Comparison of ENCODE assay signal across 8 cellular contexts in genomic region chr7:152771335-152771734, GRCh38. TPM values are rescaled to one million over a fixed set of nuclear protein-coding genes. Genes with fewer than 3 reads are reported as not detected.
DNase-seq lines count a peak whose midpoint lies in the region; ATAC-seq, FAIRE-seq and TF ChIP-seq lines count a peak whose summit lies in the region.
"Not testable (repeated sequence)": the region's sequence is repeated elsewhere in the genome, so short reads cannot be mapped to it uniquely, and the experiment has no call there.

No MANE protein-coding gene starts in this region.

- TF ChIP-seq EP300 in A549 (IDR thresholded peaks at IDR 0.05): not testable (repeated sequence)

- H3K4me1 ChIP-seq in A549: not testable (repeated sequence)

- not testable (repeated sequence) for TF ChIP-seq CTCF in A549 (IDR thresholded peaks at IDR 0.05); chondrocyte (IDR thresholded peaks at IDR 0.05)

- not testable (repeated sequence) for TF ChIP-seq RAD21 in A549 (conservative IDR thresholded peaks at IDR 0.05 in 1 of 2, IDR thresholded peaks at IDR 0.05 in 1 of 2)

- not testable (repeated sequence) for H3K4me2 ChIP-seq in A549

- TF ChIP-seq POLR2A in A549 (IDR thresholded peaks at IDR 0.05; ENCODE audit: low read length): not testable (repeated sequence)

- POLR2A ChIA-PET in A549 (lab: Yijun Ruan, JAX): not testable (repeated sequence)

- ATAC-seq in A549: not testable (repeated sequence)
- ATAC-seq in stimulated activated naive B cell treated with anti-CD40 and anti-IgM and Interleukin-4, amounts not matched to agents 10 μg/mL and 1 μg/mL and 100 μg/mL, for 72 hours (replicated peaks): peak in 1 of 2 donors; percentile 39

- peak; percentile 54 for FAIRE-seq in A549 (lab: Jason Lieb, UNC)
- peak; percentile 53 for FAIRE-seq in GM18507 (lab: Jason Lieb, UNC)
- peak; percentile 56 for FAIRE-seq in RCC 7860 (lab: Jason Lieb, UNC)

- H3K4me3 ChIP-seq in A549: not testable (repeated sequence)

- H3K36me3 Mint-ChIP-seq in chondrocyte (ENCODE audit: low read depth); stimulated activated naive B cell treated with anti-CD40 and anti-IgM and Interleukin-4, amounts not matched to agents 10 μg/mL and 1 μg/mL and 100 μg/mL, for 72 hours: not testable (repeated sequence)

- not testable (repeated sequence) for H3K27ac ChIP-seq in A549

- CTCF ChIA-PET in A549 (lab: Yijun Ruan, JAX): not testable (repeated sequence)

- H3K4me3 Mint-ChIP-seq in chondrocyte (ENCODE audit: unreplicated experiment); stimulated activated naive B cell treated with anti-CD40 and anti-IgM and Interleukin-4, amounts not matched to agents 10 μg/mL and 1 μg/mL and 100 μg/mL, for 72 hours: not testable (repeated sequence)

- H3K9me3 Mint-ChIP-seq in chondrocyte (ENCODE audit: low read depth); stimulated activated naive B cell treated with anti-CD40 and anti-IgM and Interleukin-4, amounts not matched to agents 10 μg/mL and 1 μg/mL and 100 μg/mL, for 72 hours: not testable (repeated sequence)

- not testable (repeated sequence) for H3K9me3 ChIP-seq in A549

- H3K27ac Mint-ChIP-seq in chondrocyte (ENCODE audit: unreplicated experiment): peak overlapping the region; percentile 36
- peak overlapping the region; percentile 73 for H3K27ac Mint-ChIP-seq in stimulated activated naive B cell treated with anti-CD40 and anti-IgM and Interleukin-4, amounts not matched to agents 10 μg/mL and 1 μg/mL and 100 μg/mL, for 72 hours

- 91% methylated on average over 2 of the region's 2 CpGs for WGBS in A549 (ENCODE audit: missing lambda C conversion rate)

- not testable (repeated sequence) for H3K27me3 Mint-ChIP-seq in chondrocyte (ENCODE audit: low read depth); stimulated activated naive B cell treated with anti-CD40 and anti-IgM and Interleukin-4, amounts not matched to agents 10 μg/mL and 1 μg/mL and 100 μg/mL, for 72 hours

- not testable (repeated sequence) for DNase-seq in A549 (ENCODE audit: low read depth in 1 of 2, low spot score in 1 of 2); GM18507 (ENCODE audit: extremely low spot score, insufficient read length, low read depth); RCC 7860 (ENCODE audit: low spot score); chondrocyte (ENCODE audit: low spot score); stimulated activated naive B cell treated with anti-CD40 and anti-IgM and Interleukin-4, amounts not matched to agents 10 μg/mL and 1 μg/mL and 100 μg/mL, for 72 hours
- peak; percentile 23 for DNase-seq in GF-D8 (lab: John Stamatoyannopoulos, UW)
- peak; percentile 6 for DNase-seq in MV-4-11 (lab: John Stamatoyannopoulos, UW)
- peak; percentile 24 for DNase-seq in kidney tubule cell (ENCODE audit: low spot score)

- H3K4me1 Mint-ChIP-seq in chondrocyte (ENCODE audit: low read depth): peaks cover 11% of the 10 kb centered on the region
- H3K4me1 Mint-ChIP-seq in stimulated activated naive B cell treated with anti-CD40 and anti-IgM and Interleukin-4, amounts not matched to agents 10 μg/mL and 1 μg/mL and 100 μg/mL, for 72 hours: peaks cover 15 to 23% of the 10 kb centered on the region in 2 donors

RNA-seq across cellular contexts. Expression of gene ACTR3B, which starts 11.8 kb away (rescaled TPM):
- 12.3 and 13.6 TPM in 2 replicates for polyA plus RNA-seq in A549 (2011; rRNA removed)
- 10.0 and 10.7 TPM in 2 replicates for polyA plus RNA-seq in A549 (2012; cell fraction: cytosol; rRNA removed)
- polyA plus RNA-seq in A549 (2012; cell fraction: nucleus; rRNA removed): 9.7 and 12.6 TPM in 2 replicates
- polyA plus RNA-seq in A549 (2017; fragmentation: RNase III; extraction: RNeasy Plus Mini Kit Qiagen cat#74134 plus additional on column Dnase treatment): 8.2 to 8.7 TPM (median 8.6 TPM) in 3 replicates
- 6.9 and 8.6 TPM in 2 replicates for polyA minus RNA-seq in A549 (2011; rRNA and poly(A)+ RNA removed)
- total RNA-seq in chondrocyte: 6.6 to 11.6 TPM (median 10.8 TPM) in 3 replicates
